ENCODE assay signal across 8 cellular contexts in genomic region chr1:178542554-178543290, GRCh38. TPM values are rescaled to one million over a fixed set of nuclear protein-coding genes. Genes with fewer than 3 reads are reported as not detected.
DNase-seq lines count a peak whose midpoint lies in the region; ATAC-seq, FAIRE-seq and TF ChIP-seq lines count a peak whose summit lies in the region.

No MANE protein-coding gene starts in this region.

- TF ChIP-seq POLR2A in GM12891 (IDR thresholded peaks at IDR 0.05; ENCODE audit: low read depth, low read length), result no peak

- peak overlapping the region; percentile 97 for H3K4me3 ChIP-seq in retinal pigment epithelial cell (ENCODE audit: low read length)

- peak; percentile 85 for TF ChIP-seq CTCF in retinal pigment epithelial cell (conservative IDR thresholded peaks at IDR 0.05; ENCODE audit: low read depth, low read length)

- peak; percentile 72 for FAIRE-seq in GM12891 (lab: Jason Lieb, UNC)

- peak; percentile 70 for ATAC-seq in HG02678 (IDR thresholded peaks at IDR 0.05; ENCODE audit: unreplicated experiment)

- peak; percentile 90 for DNase-seq in GM12891 (ENCODE audit: insufficient read length, low spot score)
- peak; percentile 83 for DNase-seq in NCI-H1092 treated with DMSO at 0.1 percent for 48 hours (lab: John Stamatoyannopoulos, UW)
- DNase-seq in T-helper 22 cell (ENCODE audit: low read depth), result peak; percentile 41
- DNase-seq in astrocyte of the hippocampus (ENCODE audit: low read depth, low spot score), result peak; percentile 95
- peak; percentile 41 to 95 (median 77) for DNase-seq in hypothalamus (lab: John Stamatoyannopoulos, UW)
- DNase-seq in retinal pigment epithelial cell (ENCODE audit: low read depth), result no peak
- DNase-seq in GF-D8 (lab: John Stamatoyannopoulos, UW), result no peak

TF ChIP-seq in GM12891, 5 proteins besides CTCF, POLR2A, EP300 and RAD21:
- TF ChIP-seq POU2F2 (IDR thresholded peaks at IDR 0.05; ENCODE audit: low read depth, low read length) (no peak), SPI1 (IDR thresholded peaks at IDR 0.05; ENCODE audit: low read depth, low read length) (no peak), TAF1 (IDR thresholded peaks at IDR 0.05; ENCODE audit: low read depth, low read length) (no peak), PAX5 (IDR thresholded peaks at IDR 0.05; ENCODE audit: insufficient read depth, low read length, severe bottlenecking) (no peak), POLR2AphosphoS5 (IDR thresholded peaks at IDR 0.05; ENCODE audit: low read depth, low read length) (no peak)

RNA-seq across cellular contexts. Expression of gene TEX35, which starts 29.8 kb away (rescaled TPM):
- not detected for polyA plus RNA-seq in GM12891 (2012; ENCODE audit: low read depth, missing spikeins)

RNA-seq across cellular contexts. Expression of gene CLEC20A, which starts 46.0 kb away (rescaled TPM):
- not detected for polyA plus RNA-seq in GM12891 (2012; ENCODE audit: low read depth, missing spikeins)

Comparison
In these comparisons a context has a peak if more than half of its experiments do, and no peak if none do; other contexts are left out.
1. DNase-seq: peak in GM12891 (single experiment), NCI-H1092 treated with DMSO at 0.1 percent for 48 hours (single experiment), T-helper 22 cell (single experiment), astrocyte of the hippocampus (single experiment) and hypothalamus (51 of 51); none in retinal pigment epithelial cell (single experiment) and GF-D8 (single experiment).